Comparison of ENCODE assay signal across 8 cellular contexts in the genomic region with DNA sequence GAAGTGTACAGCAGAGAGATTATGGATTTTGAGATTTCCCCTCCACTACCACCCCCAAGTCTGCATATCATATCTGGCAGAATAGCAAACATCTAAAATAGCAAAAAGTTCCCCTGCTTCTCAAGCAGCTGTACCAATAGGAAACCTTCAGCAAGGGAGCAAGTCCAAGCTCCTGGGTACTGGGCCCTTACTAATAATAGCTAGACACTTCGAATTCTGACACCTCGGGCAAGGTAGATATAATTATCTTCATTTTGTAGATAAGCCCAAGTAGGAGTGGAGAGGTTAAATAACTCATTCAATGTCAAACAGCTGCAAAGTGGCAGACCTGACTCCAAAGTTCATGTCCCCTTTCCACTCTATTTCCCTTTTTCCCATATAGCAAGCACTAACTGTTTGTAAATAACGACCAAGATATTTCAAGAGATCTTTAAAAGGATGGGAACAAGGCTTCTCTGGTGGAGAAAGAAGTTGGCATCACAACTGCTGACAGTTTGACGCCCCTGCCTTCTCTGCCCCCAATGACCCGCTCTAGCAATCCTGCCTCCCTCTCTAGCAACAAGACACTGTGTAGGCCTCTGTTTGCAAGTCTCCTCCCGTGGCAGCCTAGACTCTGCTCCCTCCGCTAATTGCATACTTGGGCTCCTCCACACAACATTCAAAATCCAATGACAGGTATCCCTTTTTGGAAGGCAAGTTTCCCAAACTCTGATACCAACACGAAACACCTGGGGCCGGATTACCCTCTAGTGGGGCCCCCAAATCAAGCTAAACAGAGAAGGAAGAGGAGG. TPM values are rescaled to one million over a fixed set of nuclear protein-coding genes. Genes with fewer than 3 reads are reported as not detected.
DNase-seq lines count a peak whose midpoint lies in the region; ATAC-seq, FAIRE-seq and TF ChIP-seq lines count a peak whose summit lies in the region.

No MANE protein-coding gene starts in this region.

- peak overlapping the region; percentile 98 for H2AFZ ChIP-seq in MM.1S (ENCODE audit: low read length)
- H2AFZ ChIP-seq in K562 (ENCODE audit: low read depth, low read length), result peak overlapping the region; percentile 100

- in situ Hi-C loops in K562 (cut with MboI), result no loop called here

- H3K9ac ChIP-seq in MM.1S (ENCODE audit: low read length) (peak overlapping the region; percentile 93), K562 (ENCODE audit: insufficient read depth in 1 of 2, low read depth in 2 of 2, low read length in 2 of 2) (peak overlapping the region; percentile 89 to 98)

- H3K4me3 ChIP-seq in A549, result peak overlapping the region; percentile 88
- H3K4me3 ChIP-seq in MM.1S (ENCODE audit: low read length), result peak overlapping the region; percentile 96
- H3K4me3 ChIP-seq in K562, result peak overlapping the region; percentile 93

- intact Hi-C loops in K562 (cut with micrococcal nuclease), result loop anchor here (1.0 to 2.0 kb wide), 2 partner anchors 18 to 33 kb away; partner anchors contain the start of gene ADAR
- intact Hi-C loops in left colon (cut with DNase I, micrococcal nuclease), result no loop called here

- TF ChIP-seq CTCF in A549 (IDR thresholded peaks at IDR 0.05), result no peak
- no peak for TF ChIP-seq CTCF in MM.1S (IDR thresholded peaks at IDR 0.05; ENCODE audit: low read length)
- no peak for TF ChIP-seq CTCF in K562 (IDR thresholded peaks at IDR 0.05 in 2 of 3, conservative IDR thresholded peaks at IDR 0.05 in 1 of 3; ENCODE audit: insufficient read depth in 2 of 3, low read depth in 1 of 3, low read length in 3 of 3)

- H3K4me2 ChIP-seq in A549, result peak overlapping the region; percentile 92
- H3K4me2 ChIP-seq in MM.1S (ENCODE audit: low read depth, low read length), result peak overlapping the region; percentile 94
- H3K4me2 ChIP-seq in K562 (ENCODE audit: insufficient read depth, low read length), result peak overlapping the region; percentile 89

- CTCF ChIA-PET in A549 (lab: Yijun Ruan, JAX), result interaction anchor here (0.6 to 1.7 kb wide), 7 partner anchors 10 to 1459 kb away, joined by 3 to 7 read pairs (median 4); no protein-coding TSS in a partner anchor
- CTCF ChIA-PET in K562 (lab: Yijun Ruan, JAX; ENCODE audit: low intra/inter-chr PET ratio), result interaction anchor here (0.8 kb wide), 1 partner anchor 95 kb away, joined by 3 read pairs; no protein-coding TSS in a partner anchor

- H3K9me3 ChIP-seq in A549 (peaks cover 5% of the 10 kb centered on the region; the same call in 2 of the 3 replicates), MM.1S (replicated peaks; ENCODE audit: insufficient read depth, low read length) (no peaks in the 10 kb centered on the region), K562 (replicated peaks; ENCODE audit: control insufficient read depth, insufficient read depth, low read depth, low read length) (peaks cover 17% of the 10 kb centered on the region; the same call in 1 of the 2 replicates)

- no peak for TF ChIP-seq POLR2A in A549 (IDR thresholded peaks at IDR 0.05; ENCODE audit: low read length)
- TF ChIP-seq POLR2A in K562 (conservative IDR thresholded peaks at IDR 0.05), result no peak

- no peak for TF ChIP-seq EP300 in A549 (IDR thresholded peaks at IDR 0.05)
- TF ChIP-seq EP300 in K562 (IDR thresholded peaks at IDR 0.05; ENCODE audit: low read length), result no peak

- POLR2A ChIA-PET in A549 (lab: Yijun Ruan, JAX), result interaction anchor here (0.6 kb wide), 1 partner anchor 1310 kb away, joined by 3 read pairs; no protein-coding TSS in a partner anchor
- POLR2A ChIA-PET in K562 (lab: Yijun Ruan, JAX), result interaction anchor here (0.6 to 1.7 kb wide), 14 partner anchors 8 to 697 kb away, joined by 3 to 7 read pairs (median 5); partner anchors contain the start of genes ADAR and CHRNB2

- H4K20me1 ChIP-seq in MM.1S (ENCODE audit: insufficient read depth, low read length) (no peaks in the 10 kb centered on the region; the same call in 1 of the 2 replicates), K562 (replicated peaks; ENCODE audit: control insufficient read depth, insufficient read depth, low read length) (no peaks in the 10 kb centered on the region; the same call in 1 of the 2 replicates)

- peak; percentile 25 to 65; a peak in 3 of 6 replicates for ATAC-seq in A549
- ATAC-seq in GM19023 (IDR thresholded peaks at IDR 0.05; ENCODE audit: unreplicated experiment), result peak; percentile 25
- peak; percentile 71 for ATAC-seq in K562
- peak; percentile 15 for ATAC-seq in left colon

- H3K79me2 ChIP-seq in MM.1S (ENCODE audit: low read length), result peaks cover 64% of the 10 kb centered on the region
- H3K79me2 ChIP-seq in K562 (ENCODE audit: control insufficient read depth, insufficient read depth, low read length), result peaks cover 59% of the 10 kb centered on the region

- no peak for FAIRE-seq in A549 (lab: Jason Lieb, UNC)
- no peak for FAIRE-seq in K562 (lab: Jason Lieb, UNC)

- H3K27ac ChIP-seq in A549 (peak overlapping the region; percentile 91 to 93), MM.1S (ENCODE audit: low read length) (peak overlapping the region; percentile 76), K562 (ENCODE audit: extremely low read depth, low read depth, low read length) (peak overlapping the region; percentile 92), temporal lobe (ENCODE audit: low read depth, low read length) (peak overlapping the region; percentile 47)

- BruUV-seq in K562 (replicated peaks; lab: Mats Ljungman, UMichigan), result no TSS peak

- TF ChIP-seq RAD21 in A549 (conservative IDR thresholded peaks at IDR 0.05 in 1 of 2, IDR thresholded peaks at IDR 0.05 in 1 of 2), result no peak
- TF ChIP-seq RAD21 in K562 (CRISPR knock-in tag; conservative IDR thresholded peaks at IDR 0.05 in 1 of 2, IDR thresholded peaks at IDR 0.05 in 1 of 2), result no peak

- H3K9me1 ChIP-seq in K562 (ENCODE audit: control insufficient read depth, insufficient read depth, low read length), result no peaks in the 10 kb centered on the region

- 42% methylated on average over 9 of the region's 9 CpGs for WGBS in A549 (ENCODE audit: missing lambda C conversion rate)
- 7% methylated on average over 9 of the region's 9 CpGs for WGBS in K562 (ENCODE audit: insufficient coverage, low coverage, missing lambda C conversion rate)

- H3K27me3 ChIP-seq in MM.1S (replicated peaks; ENCODE audit: insufficient read depth, low read length) (no peaks in the 10 kb centered on the region), K562 (ENCODE audit: control insufficient read depth in 2 of 2, insufficient read depth in 2 of 2, low read length in 2 of 2) (no peaks in the 10 kb centered on the region)

- DNase-seq in A549 (ENCODE audit: low read depth in 1 of 2, low spot score in 1 of 2), result peak in 1 of 2 experiments; percentile 13
- DNase-seq in MM.1S, result peak; percentile 38
- peak in 1 of 4 experiments; percentile 16 for DNase-seq in K562 (ENCODE audit: extremely low read depth in 1 of 4, low spot score in 3 of 4)
- DNase-seq in left colon, result peak in 1 of 2 donors; percentile 9
- no peak for DNase-seq in iPS-NIHi11 (ENCODE audit: low spot score)
- no peak for DNase-seq in SHP77 treated with DMSO at 0.1 percent for 48 hours (lab: John Stamatoyannopoulos, UW)

- H3F3A ChIP-seq in MM.1S (ENCODE audit: insufficient read depth, low read length), result peaks cover 21% of the 10 kb centered on the region

- H3K36me3 ChIP-seq in MM.1S (replicated peaks; ENCODE audit: insufficient read depth, low read length), result 0 out of 2 replicates have a peak, but pooled peaks cover 3% of the 10 kb centered on the region
- peaks cover 24% of the 10 kb centered on the region; the same call in 2 of the 3 replicates for H3K36me3 ChIP-seq in K562 (ENCODE audit: control insufficient read depth, insufficient read depth, low read length)

- no peaks in the 10 kb centered on the region for H3K9me2 ChIP-seq in MM.1S (replicated peaks; ENCODE audit: insufficient read depth, low read length)

- H3K4me1 ChIP-seq in A549, result peaks cover 6% of the 10 kb centered on the region; the same call in 1 of the 3 replicates
- H3K4me1 ChIP-seq in MM.1S (ENCODE audit: low read length), result peaks cover 19% of the 10 kb centered on the region
- peaks cover 17 to 22% of the 10 kb centered on the region in 2 experiments for H3K4me1 ChIP-seq in K562 (replicated peaks in 1 of 2; ENCODE audit: control insufficient read depth in 2 of 2, insufficient read depth in 2 of 2, low read length in 2 of 2)

RNA-seq across cellular contexts. Expression of gene ADAR, which starts 18.7 kb away (rescaled TPM):
- polyA plus RNA-seq in A549 (2011; rRNA removed) (170 and 171 TPM in 2 replicates), A549 (2017; fragmentation: RNase III; extraction: RNeasy Plus Mini Kit Qiagen cat#74134 plus additional on column Dnase treatment) (71.7 to 76.1 TPM (median 76.0 TPM) in 3 replicates), K562 (2011; rRNA removed) (117 and 123 TPM in 2 replicates), K562 (2014; fragmentation: Illumina TruSeq; extraction: Trizol) (67.0 and 75.9 TPM in 2 replicates), K562 (2014; fragmentation: Nextera tagmentation; extraction: Ambion mirVana) (10 to 100 TPM; 30.1 to 41.2 TPM), K562 (2014; rRNA removed) (46.3 and 51.3 TPM in 2 replicates)
- polyA plus RNA-seq in A549 (2012; cell fraction: cytosol; rRNA removed), result 55.4 and 62.7 TPM in 2 replicates
- polyA plus RNA-seq in A549 (2012; cell fraction: nucleus; rRNA removed), result 90.0 and 104 TPM in 2 replicates
- 264 and 283 TPM in 2 replicates for polyA minus RNA-seq in A549 (2011; rRNA and poly(A)+ RNA removed)
- total RNA-seq in K562 (2011; cell fraction: chromatin; rRNA removed; ENCODE audit: low replicate concordance), result 167 and 223 TPM in 2 replicates
- 128 and 132 TPM in 2 replicates for total RNA-seq in K562 (2011; cell fraction: nucleolus; rRNA removed)
- 127 and 128 TPM in 2 replicates for total RNA-seq in K562 (2011; cell fraction: nucleoplasm; rRNA removed)
- total RNA-seq in K562 (2014; rRNA removed) (48.0 and 53.6 TPM in 2 replicates), K562 (2014; rRNA removed; fragmentation: Illumina TruSeq; extraction: Trizol) (60.2 and 63.6 TPM in 2 replicates), K562 (2015; rRNA removed; fragmentation: Illumina TruSeq; extraction: Trizol) (66.2 and 68.0 TPM in 2 replicates), K562 (2021) (94.2 and 96.9 TPM in 2 replicates), left colon (100 to 1,000 TPM; 119 to 138 TPM), temporal lobe (68.4 TPM)
- polyA plus RNA-seq in K562 (2011; cell fraction: cytosol; rRNA removed), result 62.0 and 83.9 TPM in 2 replicates
- 176 and 229 TPM in 2 replicates for polyA plus RNA-seq in K562 (2011; cell fraction: nucleus; rRNA removed)
- 45.6 and 52.9 TPM in 2 replicates for polyA plus RNA-seq in K562 (2012)
- polyA minus RNA-seq in K562 (2011; rRNA and poly(A)+ RNA removed), result 157 and 202 TPM in 2 replicates
- 61.0 and 68.0 TPM in 2 replicates for polyA minus RNA-seq in K562 (2011; cell fraction: cytosol; rRNA and poly(A)+ RNA removed)
- polyA minus RNA-seq in K562 (2011; cell fraction: nucleus; rRNA and poly(A)+ RNA removed), result 58.7 and 108 TPM in 2 replicates

RNA-seq across cellular contexts. Expression of gene CHRNB2, which starts 59.1 kb away (rescaled TPM):
- 0.21 and 0.36 TPM in 2 replicates for polyA plus RNA-seq in A549 (2011; rRNA removed)
- polyA plus RNA-seq in A549 (2012; cell fraction: cytosol; rRNA removed), result 0.17 and 0.30 TPM in 2 replicates
- 0.43 and 0.52 TPM in 2 replicates for polyA plus RNA-seq in A549 (2012; cell fraction: nucleus; rRNA removed)
- polyA plus RNA-seq in A549 (2017; fragmentation: RNase III; extraction: RNeasy Plus Mini Kit Qiagen cat#74134 plus additional on column Dnase treatment), result 0.21 to 0.28 TPM (median 0.25 TPM) in 3 replicates
- 0.66 and 0.97 TPM in 2 replicates for polyA minus RNA-seq in A549 (2011; rRNA and poly(A)+ RNA removed)
- not detected in 2 replicates for total RNA-seq in K562 (2011; cell fraction: chromatin; rRNA removed; ENCODE audit: low replicate concordance)
- total RNA-seq in K562 (2011; cell fraction: nucleolus; rRNA removed), result not detected in 2 replicates
- not detected in 2 replicates for total RNA-seq in K562 (2011; cell fraction: nucleoplasm; rRNA removed)
- not detected in 2 replicates for total RNA-seq in K562 (2014; rRNA removed)
- not detected in 2 replicates for total RNA-seq in K562 (2014; rRNA removed; fragmentation: Illumina TruSeq; extraction: Trizol)
- total RNA-seq in K562 (2015; rRNA removed; fragmentation: Illumina TruSeq; extraction: Trizol), result not detected in 2 replicates
- not detected in 2 replicates for total RNA-seq in K562 (2021)
- not detected in 2 replicates for polyA plus RNA-seq in K562 (2011; rRNA removed)
- not detected in 2 replicates for polyA plus RNA-seq in K562 (2011; cell fraction: cytosol; rRNA removed)
- not detected in 2 replicates for polyA plus RNA-seq in K562 (2011; cell fraction: nucleus; rRNA removed)
- polyA plus RNA-seq in K562 (2012), result 0.03 and 0.07 TPM in 2 replicates
- polyA plus RNA-seq in K562 (2014; fragmentation: Illumina TruSeq; extraction: Trizol), result not detected in 2 replicates
- under 1 TPM in 1 of 2 experiments, not detected in 1; 0.01 TPM for polyA plus RNA-seq in K562 (2014; fragmentation: Nextera tagmentation; extraction: Ambion mirVana)
- not detected in 2 replicates for polyA plus RNA-seq in K562 (2014; rRNA removed)
- not detected in 2 replicates for polyA minus RNA-seq in K562 (2011; rRNA and poly(A)+ RNA removed)
- polyA minus RNA-seq in K562 (2011; cell fraction: cytosol; rRNA and poly(A)+ RNA removed), result not detected in 2 replicates
- polyA minus RNA-seq in K562 (2011; cell fraction: nucleus; rRNA and poly(A)+ RNA removed), result 0.11 TPM in 1 of 2 replicates, not detected in the other
- under 1 TPM; 0.15 to 0.31 TPM for total RNA-seq in left colon
- total RNA-seq in temporal lobe, result 22.4 TPM

Comparison
In these comparisons a context has a peak if more than half of its experiments do, and no peak if none do; other contexts are left out.
1. ATAC-seq: peak in every context shown above with its lines; median percentile 71 in K562; 45 in A549; 25 in GM19023; 15 in left colon.
2. RNA of gene CHRNB2, which starts 59.1 kb away (total RNA-seq): 22.4 TPM in temporal lobe (single experiment); 0.15 to 0.31 TPM in left colon and not detected in K562; every median in the first group is over 10 times any median in the second.
3. Of the 35 proteins assayed by ChIP-seq in both K562 and A549: peak only in K562: CEBPB; only in A549: none; in both: none; in neither: 34.
4. Peak in every context shown above with its lines, with median percentiles within 50 percentile points of each other: H3K27ac ChIP-seq, H3K4me2 ChIP-seq and H3K4me3 ChIP-seq.